ENCODE assay signal across 1 cellular context in genomic region chr7:130838738-130839137, GRCh38.
A peak's percentile ranks its signal among the peaks of the same experiment; 100 is the strongest.
TF ChIP-seq lines count a peak whose summit lies in the region.

No MANE protein-coding gene starts in this region.

TF ChIP-seq in IMR-90, 13 proteins besides CTCF, POLR2A, EP300 and RAD21:
- TF ChIP-seq FOS (IDR thresholded peaks at IDR 0.05; ENCODE audit: low read depth, low read length) (peak; percentile 95), MAZ (IDR thresholded peaks at IDR 0.05; ENCODE audit: borderline replicate concordance, low read depth, low read length) (no peak), NFE2L2 (IDR thresholded peaks at IDR 0.05; ENCODE audit: low read depth, low read length) (no peak; the same call in 1 of the 2 replicates), RFX5 (IDR thresholded peaks at IDR 0.05; ENCODE audit: low read depth, low read length) (no peak), MAFK (IDR thresholded peaks at IDR 0.05; ENCODE audit: low read depth, low read length) (no peak), CHD1 (IDR thresholded peaks at IDR 0.05; ENCODE audit: low read depth, low read length) (no peak), CEBPB (IDR thresholded peaks at IDR 0.05; ENCODE audit: low read depth, low read length) (peak; percentile 90), USF2 (IDR thresholded peaks at IDR 0.05; ENCODE audit: low read depth, low read length) (no peak), MXI1 (IDR thresholded peaks at IDR 0.05; ENCODE audit: borderline replicate concordance, low read depth, low read length) (no peak), RCOR1 (IDR thresholded peaks at IDR 0.05; ENCODE audit: insufficient replicate concordance, low read length) (peak; percentile 95), BHLHE40 (IDR thresholded peaks at IDR 0.05; ENCODE audit: low read depth, low read length) (peak; percentile 60), SMC3 (IDR thresholded peaks at IDR 0.05; ENCODE audit: low read depth, low read length) (no peak)
- TF ChIP-seq, protein P1, sequence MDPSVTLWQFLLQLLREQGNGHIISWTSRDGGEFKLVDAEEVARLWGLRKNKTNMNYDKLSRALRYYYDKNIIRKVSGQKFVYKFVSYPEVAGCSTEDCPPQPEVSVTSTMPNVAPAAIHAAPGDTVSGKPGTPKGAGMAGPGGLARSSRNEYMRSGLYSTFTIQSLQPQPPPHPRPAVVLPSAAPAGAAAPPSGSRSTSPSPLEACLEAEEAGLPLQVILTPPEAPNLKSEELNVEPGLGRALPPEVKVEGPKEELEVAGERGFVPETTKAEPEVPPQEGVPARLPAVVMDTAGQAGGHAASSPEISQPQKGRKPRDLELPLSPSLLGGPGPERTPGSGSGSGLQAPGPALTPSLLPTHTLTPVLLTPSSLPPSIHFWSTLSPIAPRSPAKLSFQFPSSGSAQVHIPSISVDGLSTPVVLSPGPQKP (IDR thresholded peaks at IDR 0.05; ENCODE audit: borderline replicate concordance, low read depth, low read length): no peak
